18 cellular contexts compared by ENCODE assay signal in the genomic region with DNA sequence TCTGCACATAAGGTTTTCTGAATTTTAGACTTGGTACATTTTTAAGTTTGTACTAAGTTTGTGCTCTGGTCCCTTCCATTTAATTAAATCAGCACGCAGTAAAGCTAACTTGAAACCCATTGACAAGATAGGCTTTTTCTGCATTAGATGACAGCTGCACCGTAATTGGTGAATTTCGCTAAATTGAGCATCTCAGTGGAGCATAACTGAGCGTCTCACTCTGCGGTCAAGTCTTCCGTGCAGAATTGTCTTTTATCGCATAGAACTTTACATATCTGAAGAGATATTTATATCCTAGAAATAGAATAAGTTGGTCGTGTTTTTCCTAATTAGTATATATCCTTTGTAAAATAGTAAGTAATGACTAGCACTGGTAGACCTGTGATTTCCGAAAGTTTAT. TPM values are rescaled to one million over a fixed set of nuclear protein-coding genes. Genes with fewer than 3 reads are reported as not detected.
DNase-seq lines count a peak whose midpoint lies in the region; ATAC-seq, FAIRE-seq and TF ChIP-seq lines count a peak whose summit lies in the region.
"Had no signal": no experiment of that assay in that cellular context is flagged by ENCODE, and none has a peak within 500 bp of the region (broad histone marks: within the 10 kb centered on the region; RNA-seq: fewer than 3 reads in every experiment).

No MANE protein-coding gene starts in this region.

- peaks cover 0 to 2% (median 0%) of the 10 kb centered on the region in 7 donors for H3K9me3 Mint-ChIP-seq in CD14-positive monocyte
- H3K9me3 Mint-ChIP-seq: neural crest cell; stimulated activated naive B cell treated with anti-CD40 and anti-IgM and Interleukin-4, amounts not matched to agents 10 μg/mL and 1 μg/mL and 100 μg/mL, for 72 hours had no signal

- ATAC-seq in HG02870 (IDR thresholded peaks at IDR 0.05; ENCODE audit: unreplicated experiment), result peak; percentile 29
- ATAC-seq in T-helper 17 cell, result no peak
- ATAC-seq: heart left ventricle; mucosa of descending colon; stimulated activated naive B cell treated with anti-CD40 and anti-IgM and Interleukin-4, amounts not matched to agents 10 μg/mL and 1 μg/mL and 100 μg/mL, for 72 hours had no signal

- H3K9ac ChIP-seq in BLaER1, result no peak overlapping the region

- peak overlapping the region; percentile 94 for H3K4me2 ChIP-seq in BLaER1

- H3K4me1 ChIP-seq in BLaER1, result peaks cover 75% of the 10 kb centered on the region

- H3K36me3 ChIP-seq in BLaER1 (peaks cover 57% of the 10 kb centered on the region), GM06990 (ENCODE audit: control insufficient read depth, insufficient read depth, low read length) (peaks cover 16% of the 10 kb centered on the region)

- DNase-seq in GM06990 (ENCODE audit: extremely low read depth, insufficient read length), result no peak
- DNase-seq in T-helper 17 cell, result no peak
- no peak for DNase-seq in AG20443 (ENCODE audit: low spot score)
- DNase-seq in H54 (ENCODE audit: insufficient read length, low spot score), result no peak
- DNase-seq in CD14-positive monocyte (ENCODE audit: low spot score), result no peak
- DNase-seq: activated CD4-positive, alpha-beta T cell treated with anti-CD3 and anti-CD28 coated beads for 48 hours; aorta; dorsolateral prefrontal cortex; H7; NCI-H524 treated with DMSO at 0.1 percent for 48 hours; posterior cingulate gyrus; stimulated activated naive B cell treated with anti-CD40 and anti-IgM and Interleukin-4, amounts not matched to agents 10 μg/mL and 1 μg/mL and 100 μg/mL, for 72 hours; thyroid gland had no signal

- no peaks in the 10 kb centered on the region for H3K27me3 Mint-ChIP-seq in T-helper 17 cell
- no peaks in the 10 kb centered on the region for H3K27me3 Mint-ChIP-seq in CD14-positive monocyte (ENCODE audit: low read depth in 3 of 3)
- H3K27me3 Mint-ChIP-seq: stimulated activated naive B cell treated with anti-CD40 and anti-IgM and Interleukin-4, amounts not matched to agents 10 μg/mL and 1 μg/mL and 100 μg/mL, for 72 hours had no signal

- intact Hi-C loops in CD14-positive monocyte (cut with micrococcal nuclease), result loop anchor here (2.0 to 10.0 kb wide), 3 partner anchors 99 to 415 kb away; a partner anchor contains a TSS

- H3K27me3 ChIP-seq in BLaER1 (no peaks in the 10 kb centered on the region), GM06990 (replicated peaks; ENCODE audit: control insufficient read depth, insufficient read depth, low read length) (no peaks in the 10 kb centered on the region)
- H3K27me3 ChIP-seq: dorsolateral prefrontal cortex, heart left ventricle, thyroid gland had no signal

- FAIRE-seq in H54 (lab: Jason Lieb, UNC), result no peak

- no peak overlapping the region for H3K27ac ChIP-seq in BLaER1
- H3K27ac ChIP-seq: heart left ventricle, thyroid gland had no signal

- no peak for TF ChIP-seq POLR2A in H54 (IDR thresholded peaks at IDR 0.05; ENCODE audit: low read depth, low read length)

- H3K4me1 Mint-ChIP-seq in T-helper 17 cell, result peaks cover 52% of the 10 kb centered on the region
- H3K4me1 Mint-ChIP-seq in CD14-positive monocyte, result peaks cover 48% of the 10 kb centered on the region

- H4K20me1 ChIP-seq in BLaER1, result peaks cover 85% of the 10 kb centered on the region

- H3K36me3 Mint-ChIP-seq in T-helper 17 cell (ENCODE audit: low read depth) (peaks cover 11% of the 10 kb centered on the region), CD14-positive monocyte (peaks cover 41 to 56% of the 10 kb centered on the region in 2 donors)

- H3K4me3 ChIP-seq in BLaER1 (peak overlapping the region; percentile 22; the same call in 1 of the 2 replicates), GM06990 (replicated peaks; ENCODE audit: low read depth, low read length) (peak overlapping the region; percentile 26)
- H3K4me3 ChIP-seq: heart left ventricle, mucosa of descending colon, thyroid gland had no signal

- peak overlapping the region; percentile 69 for H3K27ac Mint-ChIP-seq in T-helper 17 cell
- peak overlapping the region in 1 of 7 donors; percentile 36 for H3K27ac Mint-ChIP-seq in CD14-positive monocyte
- H3K27ac Mint-ChIP-seq: stimulated activated naive B cell treated with anti-CD40 and anti-IgM and Interleukin-4, amounts not matched to agents 10 μg/mL and 1 μg/mL and 100 μg/mL, for 72 hours had no signal

- H3K4me3 Mint-ChIP-seq in T-helper 17 cell, result no peak overlapping the region
- H3K4me3 Mint-ChIP-seq in CD14-positive monocyte, result no peak overlapping the region
- H3K4me3 Mint-ChIP-seq: neural crest cell had no signal

- H3K9me3 ChIP-seq in BLaER1, result 0 out of 2 replicates have a peak, but pooled peaks cover 4% of the 10 kb centered on the region
- H3K9me3 ChIP-seq in T-helper 17 cell (ENCODE audit: control insufficient read depth, low read length, poor library complexity, severe bottlenecking), result no peaks in the 10 kb centered on the region
- H3K9me3 ChIP-seq: thyroid gland had no signal

- no peak for TF ChIP-seq CTCF in GM06990 (IDR thresholded peaks at IDR 0.05; ENCODE audit: insufficient read depth, low read length, poor library complexity, severe bottlenecking)
- TF ChIP-seq CTCF in CD14-positive monocyte (IDR thresholded peaks at IDR 0.05), result no peak

RNA-seq across cellular contexts. Expression of a gene that starts 4.1 kb away (rescaled TPM):
- 100 to 1,000 TPM; 311 to 325 TPM for total RNA-seq in T-helper 17 cell
- 100 to 1,000 TPM; 399 to 454 TPM for polyA plus RNA-seq in CD14-positive monocyte
